10 cellular contexts compared by ENCODE assay signal in genomic region chr1:18217398-18218043, GRCh38.
DNase-seq lines count a peak whose midpoint lies in the region; ATAC-seq and TF ChIP-seq lines count a peak whose summit lies in the region.
"Had no signal": no experiment of that assay in that cellular context is flagged by ENCODE, and none has a peak within 500 bp of the region (broad histone marks: within the 10 kb centered on the region; RNA-seq: fewer than 3 reads in every experiment).

No MANE protein-coding gene starts in this region.

- H3K27ac ChIP-seq in 22Rv1, result no peak overlapping the region
- H3K27ac ChIP-seq: coronary artery, thoracic aorta had no signal

- no peak for ATAC-seq in HG03442 (IDR thresholded peaks at IDR 0.05; ENCODE audit: unreplicated experiment)
- no peak for ATAC-seq in HG03521 (IDR thresholded peaks at IDR 0.05; ENCODE audit: unreplicated experiment)
- no peak for ATAC-seq in HG03095 (IDR thresholded peaks at IDR 0.05; ENCODE audit: unreplicated experiment)

- TF ChIP-seq CTCF in 22Rv1 (IDR thresholded peaks at IDR 0.05) (peak; percentile 59), epithelial cell of proximal tubule (conservative IDR thresholded peaks at IDR 0.05; ENCODE audit: low read depth, low read length) (peak; percentile 57)

- H3K4me3 ChIP-seq in epithelial cell of proximal tubule (ENCODE audit: low read depth, low read length), result no peak overlapping the region
- H3K4me3 ChIP-seq: coronary artery, thoracic aorta had no signal

- DNase-seq in ELF-1 (ENCODE audit: low read depth, low spot score) (peak; percentile 37), NAMALWA (ENCODE audit: low spot score) (peak; percentile 67), epithelial cell of proximal tubule (ENCODE audit: low read depth) (no peak)
- DNase-seq in stimulated activated CD8-positive, alpha-beta memory T cell treated with anti-CD3 and anti-CD28 coated beads, Interleukin-4, amount 100 ng/mL, for 48 hours, result no peak

Comparison
In these comparisons a context has a peak if more than half of its experiments do, and no peak if none do; other contexts are left out.
1. DNase-seq: peak in ELF-1 (single experiment) and NAMALWA (single experiment); none in epithelial cell of proximal tubule (single experiment) and stimulated activated CD8-positive, alpha-beta memory T cell treated with anti-CD3 and anti-CD28 coated beads, Interleukin-4, amount 100 ng/mL, for 48 hours (single experiment).